ENCODE assay signal across 8 cellular contexts in the genomic region with DNA sequence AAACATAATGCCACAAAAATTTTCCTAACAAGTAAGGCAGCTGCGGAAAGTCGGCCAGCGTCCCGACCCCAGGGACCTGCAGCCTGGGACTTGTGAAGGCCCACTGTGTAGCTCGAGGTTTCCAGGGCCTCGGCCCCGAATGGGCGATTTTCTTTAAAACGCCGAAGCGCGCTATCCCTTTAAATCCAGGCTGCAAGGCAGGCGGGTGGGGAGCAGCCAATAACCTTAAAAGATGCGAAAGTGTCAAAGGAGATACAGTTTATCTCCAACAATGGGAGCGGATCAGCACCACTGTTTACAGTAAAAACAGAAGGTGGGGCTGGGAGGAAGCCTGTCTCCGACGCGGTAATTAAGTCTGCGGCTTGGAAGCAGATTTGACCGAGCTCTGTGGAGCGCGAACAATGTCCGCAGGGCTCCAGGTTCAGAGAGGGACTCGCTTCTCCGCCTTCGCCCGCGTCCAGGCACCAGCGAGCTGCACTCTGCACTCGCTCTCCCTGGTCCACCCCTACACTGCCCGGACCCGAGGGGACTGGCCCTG. TPM values are rescaled to one million over a fixed set of nuclear protein-coding genes. Genes with fewer than 3 reads are reported as not detected.
A peak's percentile ranks its signal among the peaks of the same experiment; 100 is the strongest.
DNase-seq lines count a peak whose midpoint lies in the region; ATAC-seq and TF ChIP-seq lines count a peak whose summit lies in the region.

No MANE protein-coding gene starts in this region.

- no peak for TF ChIP-seq POLR2A in erythroblast (IDR thresholded peaks at IDR 0.05; ENCODE audit: low read length)

- peak overlapping the region; percentile 84 to 89 for H3K4me3 ChIP-seq in muscle layer of colon (ENCODE audit: low read depth in 1 of 2, low read length in 2 of 2)

- peak overlapping the region; percentile 95 for H3K27ac ChIP-seq in muscle layer of colon (ENCODE audit: low read depth, low read length)

- H3K27me3 ChIP-seq in muscle layer of colon (ENCODE audit: control insufficient read depth in 1 of 2, insufficient read depth in 2 of 2, low read length in 2 of 2), result no peaks in the 10 kb centered on the region

- H3K9me3 ChIP-seq in muscle layer of colon (ENCODE audit: low read length), result no peaks in the 10 kb centered on the region

- H3K9ac ChIP-seq in muscle layer of colon (ENCODE audit: low read length), result peak overlapping the region; percentile 92

- DNase-seq in NCI-H82 (lab: John Stamatoyannopoulos, UW) (peak; percentile 74), NCI-H82 treated with DMSO at 0.1 percent for 48 hours (lab: John Stamatoyannopoulos, UW; ENCODE audit: unreplicated experiment) (no peak), LHCN-M2 (ENCODE audit: low read depth) (peak; percentile 68), UCSD-AML1 (lab: John Stamatoyannopoulos, UW; ENCODE audit: unreplicated experiment) (peak; percentile 65), erythroblast (lab: John Stamatoyannopoulos, UW) (peak; percentile 64 to 65)

- H3K36me3 ChIP-seq in muscle layer of colon (ENCODE audit: insufficient read depth, low read length), result no peaks in the 10 kb centered on the region

- H3K4me1 ChIP-seq in muscle layer of colon (ENCODE audit: insufficient read depth, low read length), result peaks cover 30% of the 10 kb centered on the region

- ATAC-seq in GM18861 (IDR thresholded peaks at IDR 0.05; ENCODE audit: unreplicated experiment) (no peak), HG03469 (IDR thresholded peaks at IDR 0.05; ENCODE audit: unreplicated experiment) (no peak)

RNA-seq across cellular contexts. Expression of a gene that starts 1.6 kb away (rescaled TPM):
- 10.0 and 12.1 TPM in 2 replicates for total RNA-seq in LHCN-M2 (2014; rRNA removed)
- 10.5 TPM for polyA plus RNA-seq in LHCN-M2 (2012)
